Comparison of ENCODE assay signal across 1 cellular context in genomic region chr12:108773798-108774788, GRCh38.
TF ChIP-seq lines count a peak whose summit lies in the region.

No MANE protein-coding gene starts in this region.

TF ChIP-seq in HepG2, 621 proteins besides CTCF, POLR2A, EP300 and RAD21 (continued from another document and continues in another):
- TF ChIP-seq ARID4A (CRISPR knock-in tag; IDR thresholded peaks at IDR 0.05; ENCODE audit: borderline replicate concordance) (peak; percentile 78), ERF (CRISPR knock-in tag; IDR thresholded peaks at IDR 0.05) (peak; percentile 75; the same call in 1 of the 2 replicates), ZNF790 (CRISPR knock-in tag; IDR thresholded peaks at IDR 0.05; ENCODE audit: borderline replicate concordance) (0 out of 2 replicates have a peak, but pooled peaks have one; percentile 36), ZNF891 (CRISPR knock-in tag; IDR thresholded peaks at IDR 0.05) (0 out of 2 replicates have a peak, but pooled peaks have one; percentile 56), ZNF709 (CRISPR knock-in tag; IDR thresholded peaks at IDR 0.05) (0 out of 2 replicates have a peak, but pooled peaks have one; percentile 38), ZMYM4 (CRISPR knock-in tag; IDR thresholded peaks at IDR 0.05) (peak; percentile 76), FOXP1 (IDR thresholded peaks at IDR 0.05) (no peak), FOXP1 (CRISPR knock-in tag; IDR thresholded peaks at IDR 0.05) (peak; percentile 54; the same call in 1 of the 2 replicates), ZNF34 (CRISPR knock-in tag; IDR thresholded peaks at IDR 0.05; ENCODE audit: borderline replicate concordance) (no peak), BCL6 (CRISPR knock-in tag; IDR thresholded peaks at IDR 0.05) (peak; percentile 89), NR2F2 (IDR thresholded peaks at IDR 0.05; ENCODE audit: borderline replicate concordance, low read depth) (peak; percentile 82; the same call in 1 of the 2 replicates), ZMYM3 (CRISPR knock-in tag; IDR thresholded peaks at IDR 0.05) (peak; percentile 88), ATM (IDR thresholded peaks at IDR 0.05; ENCODE audit: borderline replicate concordance) (no peak), MTERF4 (CRISPR knock-in tag; IDR thresholded peaks at IDR 0.05) (0 out of 2 replicates have a peak, but pooled peaks have one; percentile 68), XRCC5 (optimal IDR thresholded peaks at IDR 0.05; ENCODE audit: low read length) (peak; percentile 65), FOXM1 (CRISPR knock-in tag; IDR thresholded peaks at IDR 0.05) (no peak), ZNF407 (CRISPR knock-in tag; IDR thresholded peaks at IDR 0.05; ENCODE audit: not compliant biosample characterization) (no peak), PHB2 (IDR thresholded peaks at IDR 0.05; ENCODE audit: partially characterized antibody) (no peak), NR2F6 (IDR thresholded peaks at IDR 0.05) (peak; percentile 82), NR2F6 (CRISPR knock-in tag; IDR thresholded peaks at IDR 0.05) (peak; percentile 96), POGK (CRISPR knock-in tag; conservative IDR thresholded peaks at IDR 0.05) (peak; percentile 68; the same call in 1 of the 2 replicates), SPEN (CRISPR knock-in tag; IDR thresholded peaks at IDR 0.05; ENCODE audit: low read depth) (peak; percentile 66), ZNF207 (IDR thresholded peaks at IDR 0.05; ENCODE audit: borderline replicate concordance) (no peak), ZNF784 (CRISPR knock-in tag; IDR thresholded peaks at IDR 0.05; ENCODE audit: borderline replicate concordance) (0 out of 2 replicates have a peak, but pooled peaks have one; percentile 25), ESRRA (CRISPR knock-in tag; IDR thresholded peaks at IDR 0.05; ENCODE audit: low read depth) (peak; percentile 97), TEAD3 (CRISPR knock-in tag; optimal IDR thresholded peaks at IDR 0.05; ENCODE audit: borderline replicate concordance) (peak; percentile 35), FOXK2 (IDR thresholded peaks at IDR 0.05) (peak; percentile 82), RFX3 (CRISPR knock-in tag; IDR thresholded peaks at IDR 0.05) (peak; percentile 73), FOXA1 (IDR thresholded peaks at IDR 0.05) (no peak), FOXA1 (CRISPR knock-in tag; IDR thresholded peaks at IDR 0.05) (peak; percentile 58; the same call in 1 of the 2 replicates), UBTF (CRISPR knock-in tag; IDR thresholded peaks at IDR 0.05) (peak; percentile 62), TRIM24 (CRISPR knock-in tag; IDR thresholded peaks at IDR 0.05) (peak; percentile 86), KDM6A (CRISPR knock-in tag; IDR thresholded peaks at IDR 0.05; ENCODE audit: low read depth) (peak; percentile 35; the same call in 1 of the 2 replicates), ZNF512 (CRISPR knock-in tag; IDR thresholded peaks at IDR 0.05) (peak; percentile 43; the same call in 1 of the 2 replicates), TFAP4 (IDR thresholded peaks at IDR 0.05; ENCODE audit: borderline replicate concordance, low read depth) (peak; percentile 81; the same call in 1 of the 2 replicates), ZNF724P (CRISPR knock-in tag; IDR thresholded peaks at IDR 0.05; ENCODE audit: borderline replicate concordance) (peak; percentile 37; the same call in 1 of the 2 replicates), NFKBIZ (CRISPR knock-in tag; IDR thresholded peaks at IDR 0.05) (no peak), ZNF430 (CRISPR knock-in tag; IDR thresholded peaks at IDR 0.05) (peak; percentile 24; the same call in 1 of the 2 replicates), RFX5 (IDR thresholded peaks at IDR 0.05; ENCODE audit: low read depth, low read length) (peak; percentile 91), ZNF644 (CRISPR knock-in tag; IDR thresholded peaks at IDR 0.05; ENCODE audit: low read depth) (peak; percentile 74; the same call in 1 of the 2 replicates), ZNF674 (CRISPR knock-in tag; IDR thresholded peaks at IDR 0.05; ENCODE audit: low read depth) (no peak), ZNF230 (CRISPR knock-in tag; IDR thresholded peaks at IDR 0.05) (no peak)
